In the genomic region with DNA sequence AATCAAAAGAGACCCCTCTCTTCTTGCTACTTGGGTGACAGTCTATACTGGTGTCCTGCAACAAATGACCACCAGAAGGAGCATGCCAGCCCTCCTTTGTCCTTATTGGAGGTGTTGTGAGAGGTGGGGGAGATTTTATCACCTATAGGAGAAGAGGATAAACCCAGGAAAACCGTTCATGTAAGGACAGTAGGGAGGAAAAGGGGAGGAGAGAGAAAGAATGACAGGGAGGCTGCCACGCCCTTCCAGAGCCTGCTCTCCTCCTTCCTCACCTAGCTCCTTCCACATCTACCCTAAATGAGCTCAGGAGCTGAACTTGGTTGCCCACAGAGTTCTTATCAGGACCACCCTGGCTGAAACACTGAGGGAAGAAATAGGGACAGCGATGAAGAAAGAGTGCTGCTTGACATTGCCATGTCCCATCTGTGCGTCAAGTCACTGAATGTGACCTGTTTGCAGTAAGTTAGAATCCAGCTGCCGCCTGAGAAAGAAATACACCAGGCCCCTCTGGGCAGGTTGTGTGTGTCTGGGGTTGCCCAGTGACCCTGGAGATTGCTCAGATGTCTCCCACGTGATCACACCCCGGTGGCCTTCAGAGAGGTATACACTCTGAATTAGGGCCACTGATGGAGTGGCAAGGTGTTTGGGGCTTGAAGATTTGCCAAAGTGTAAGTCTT, we compare ENCODE assay signal across 8 cellular contexts. TPM values are rescaled to one million over a fixed set of nuclear protein-coding genes. Genes with fewer than 3 reads are reported as not detected.
A peak's percentile ranks its signal among the peaks of the same experiment; 100 is the strongest.
DNase-seq lines count a peak whose midpoint lies in the region; ATAC-seq and TF ChIP-seq lines count a peak whose summit lies in the region.
"Had no signal": no experiment of that assay in that cellular context is flagged by ENCODE, and none has a peak within 500 bp of the region (broad histone marks: within the 10 kb centered on the region; RNA-seq: fewer than 3 reads in every experiment).

No MANE protein-coding gene starts in this region.

- H2AFZ ChIP-seq in HCT116 (ENCODE audit: low read depth, low read length, poor library complexity, severe bottlenecking): no peak overlapping the region

- peaks cover 96% of the 10 kb centered on the region for H3K4me1 Mint-ChIP-seq in activated B cell treated with CpG ODN at 0.5 μM for 24 hours
- peaks cover 86 to 95% of the 10 kb centered on the region in 2 donors for H3K4me1 Mint-ChIP-seq in natural killer cell treated with Interleukin-12 subunit alpha and Interleukin-12 subunit beta and Interleukin-15 and Interleukin-18, amount 100 ng/mL, for 72 hours (ENCODE audit: low read depth in 2 of 2)

- H3K4me3 Mint-ChIP-seq in activated B cell treated with CpG ODN at 0.5 μM for 24 hours: peak overlapping the region; percentile 45
- H3K4me3 Mint-ChIP-seq in natural killer cell treated with Interleukin-12 subunit alpha and Interleukin-12 subunit beta and Interleukin-15 and Interleukin-18, amount 100 ng/mL, for 72 hours: peak overlapping the region; percentile 85

- no peak for TF ChIP-seq RAD21 in HCT116 (IDR thresholded peaks at IDR 0.05; ENCODE audit: low read depth)

- no peak overlapping the region for H3K4me3 ChIP-seq in HCT116 (replicated peaks in 1 of 2; ENCODE audit: low read depth in 1 of 2, low read length in 2 of 2)
- H3K4me3 ChIP-seq in dorsolateral prefrontal cortex: no peak overlapping the region

- H3K36me3 ChIP-seq in HCT116 (ENCODE audit: control insufficient read depth in 1 of 2, insufficient read depth in 2 of 2, low read length in 2 of 2): no peaks in the 10 kb centered on the region

- CTCF ChIA-PET in HCT116 (lab: Charles Lee) (interaction anchor here (0.7 to 7.1 kb wide), 2 partner anchors 455 to 493 kb away, joined by 3 to 80 read pairs; no protein-coding TSS in a partner anchor), activated B cell treated with CpG ODN at 0.5 μM for 24 hours (lab: Charles Lee) (interaction anchor here (0.6 to 12.3 kb wide), 11 partner anchors 8 to 455 kb away, joined by 3 to 284 read pairs (median 7); no protein-coding TSS in a partner anchor)

- no peak overlapping the region for H3K4me2 ChIP-seq in HCT116 (ENCODE audit: low read length)

- H3K9me3 Mint-ChIP-seq in activated B cell treated with CpG ODN at 0.5 μM for 24 hours: no peaks in the 10 kb centered on the region
- H3K9me3 Mint-ChIP-seq in natural killer cell treated with Interleukin-12 subunit alpha and Interleukin-12 subunit beta and Interleukin-15 and Interleukin-18, amount 100 ng/mL, for 72 hours: no peaks in the 10 kb centered on the region

- peak; percentile 38 for ATAC-seq in GM18870 (IDR thresholded peaks at IDR 0.05; ENCODE audit: unreplicated experiment)
- ATAC-seq in HCT116: peak; percentile 13; the same call in 1 of the 2 replicates
- no peak for ATAC-seq in activated B cell treated with CpG ODN at 0.5 μM for 24 hours (ENCODE audit: low read depth)
- ATAC-seq in natural killer cell treated with Interleukin-12 subunit alpha and Interleukin-12 subunit beta and Interleukin-15 and Interleukin-18, amount 100 ng/mL, for 72 hours: peak; percentile 64 to 69

- BruUV-seq in HCT116 (replicated peaks; lab: Mats Ljungman, UMichigan): no TSS peak

- DNase-seq in HCT116 (ENCODE audit: low read depth, low spot score): no peak
- DNase-seq in activated B cell treated with CpG ODN at 0.5 μM for 24 hours: no peak
- peak; percentile 67 for DNase-seq in natural killer cell treated with Interleukin-12 subunit alpha and Interleukin-12 subunit beta and Interleukin-15 and Interleukin-18, amount 100 ng/mL, for 72 hours (ENCODE audit: low spot score)
- DNase-seq in NCI-H1105 treated with DMSO at 0.1 percent for 48 hours (lab: John Stamatoyannopoulos, UW): no peak
- no peak for DNase-seq in dorsolateral prefrontal cortex
- no peak for DNase-seq in NCI-H2081 (lab: John Stamatoyannopoulos, UW)
- DNase-seq: NCI-H774 had no signal

- H3K4me1 ChIP-seq in HCT116 (ENCODE audit: control insufficient read depth in 1 of 2, insufficient read depth in 2 of 2, low read length in 2 of 2): no peaks in the 10 kb centered on the region

- no peaks in the 10 kb centered on the region for H3K9me3 ChIP-seq in HCT116 (ENCODE audit: control insufficient read depth in 1 of 2, insufficient read depth in 1 of 2, low read depth in 1 of 2, low read length in 2 of 2)

- H3K9ac ChIP-seq in HCT116 (ENCODE audit: low read length): no peak overlapping the region

- intact Hi-C loops in HCT116 (cut with micrococcal nuclease): no loop called here
- intact Hi-C loops in activated B cell treated with CpG ODN at 0.5 μM for 24 hours (cut with micrococcal nuclease): no loop called here
- intact Hi-C loops in dorsolateral prefrontal cortex (cut with DNase I): no loop called here

- POLR2A ChIA-PET in HCT116 (lab: Charles Lee) (no interaction called here), activated B cell treated with CpG ODN at 0.5 μM for 24 hours (lab: Charles Lee) (interaction anchor here (0.6 to 15.2 kb wide), 18 partner anchors 8 to 345 kb away, joined by 3 to 574 read pairs (median 6); a partner anchor contains a TSS)

- peak overlapping the region; percentile 92 for H3K27ac Mint-ChIP-seq in activated B cell treated with CpG ODN at 0.5 μM for 24 hours
- peak overlapping the region; percentile 95 to 97 for H3K27ac Mint-ChIP-seq in natural killer cell treated with Interleukin-12 subunit alpha and Interleukin-12 subunit beta and Interleukin-15 and Interleukin-18, amount 100 ng/mL, for 72 hours

- TF ChIP-seq POLR2A in HCT116 (IDR thresholded peaks at IDR 0.05; ENCODE audit: borderline replicate concordance, extremely low read depth, insufficient read depth, insufficient read length): no peak

- H3K36me3 Mint-ChIP-seq in activated B cell treated with CpG ODN at 0.5 μM for 24 hours (ENCODE audit: low read depth): no peaks in the 10 kb centered on the region
- H3K36me3 Mint-ChIP-seq in natural killer cell treated with Interleukin-12 subunit alpha and Interleukin-12 subunit beta and Interleukin-15 and Interleukin-18, amount 100 ng/mL, for 72 hours: no peaks in the 10 kb centered on the region

- no peaks in the 10 kb centered on the region for H3K27me3 Mint-ChIP-seq in activated B cell treated with CpG ODN at 0.5 μM for 24 hours
- H3K27me3 Mint-ChIP-seq in natural killer cell treated with Interleukin-12 subunit alpha and Interleukin-12 subunit beta and Interleukin-15 and Interleukin-18, amount 100 ng/mL, for 72 hours: no peaks in the 10 kb centered on the region

- RAD21 ChIA-PET in HCT116 (lab: Charles Lee; ENCODE audit: low non-redundant PET in 1 of 2, low total read pairs in 2 of 2, uncharacterized antibody in 2 of 2, unreplicated experiment in 2 of 2): interaction anchor here in 1 of 2 experiments (1.6 kb wide), 1 partner anchor 455 kb away, joined by 3 read pairs; no protein-coding TSS in a partner anchor

- H3K9me2 ChIP-seq in HCT116 (ENCODE audit: insufficient read depth): no peaks in the 10 kb centered on the region

- H4K20me1 ChIP-seq in HCT116 (ENCODE audit: insufficient read depth): no peaks in the 10 kb centered on the region

- H3K27me3 ChIP-seq in HCT116 (ENCODE audit: insufficient read depth, low read length) (0 out of 2 replicates have a peak, but pooled peaks cover 5% of the 10 kb centered on the region), dorsolateral prefrontal cortex (peaks cover 0 to 5% (median 0%) of the 10 kb centered on the region in 45 donors)

- TF ChIP-seq CTCF in HCT116 (IDR thresholded peaks at IDR 0.05 in 2 of 3, conservative IDR thresholded peaks at IDR 0.05 in 1 of 3; ENCODE audit: borderline replicate concordance in 1 of 3, insufficient read depth in 1 of 3, low read depth in 2 of 3, low read length in 2 of 3): no peak
- TF ChIP-seq CTCF in activated B cell treated with CpG ODN at 0.5 μM for 24 hours (IDR thresholded peaks at IDR 0.05): no peak
- TF ChIP-seq CTCF in dorsolateral prefrontal cortex (IDR thresholded peaks at IDR 0.05 in 54 of 56, conservative IDR thresholded peaks at IDR 0.05 in 2 of 56; ENCODE audit: low read depth in 1 of 56, partially characterized antibody in 56 of 56): no peak

- H3K27ac ChIP-seq in HCT116 (ENCODE audit: low read depth, low read length) (no peak overlapping the region), dorsolateral prefrontal cortex (no peak overlapping the region)

- no peaks in the 10 kb centered on the region for H3K79me2 ChIP-seq in HCT116 (ENCODE audit: insufficient read depth, low read length)

TF ChIP-seq in HCT116, 20 proteins besides CTCF, POLR2A, EP300 and RAD21:
- TF ChIP-seq YY1 (IDR thresholded peaks at IDR 0.05; ENCODE audit: extremely low read depth, insufficient replicate concordance, low read depth, low read length) (no peak), ZNF274 (IDR thresholded peaks at IDR 0.05; ENCODE audit: low read depth, low read length) (no peak)
- TF ChIP-seq, protein P1, sequence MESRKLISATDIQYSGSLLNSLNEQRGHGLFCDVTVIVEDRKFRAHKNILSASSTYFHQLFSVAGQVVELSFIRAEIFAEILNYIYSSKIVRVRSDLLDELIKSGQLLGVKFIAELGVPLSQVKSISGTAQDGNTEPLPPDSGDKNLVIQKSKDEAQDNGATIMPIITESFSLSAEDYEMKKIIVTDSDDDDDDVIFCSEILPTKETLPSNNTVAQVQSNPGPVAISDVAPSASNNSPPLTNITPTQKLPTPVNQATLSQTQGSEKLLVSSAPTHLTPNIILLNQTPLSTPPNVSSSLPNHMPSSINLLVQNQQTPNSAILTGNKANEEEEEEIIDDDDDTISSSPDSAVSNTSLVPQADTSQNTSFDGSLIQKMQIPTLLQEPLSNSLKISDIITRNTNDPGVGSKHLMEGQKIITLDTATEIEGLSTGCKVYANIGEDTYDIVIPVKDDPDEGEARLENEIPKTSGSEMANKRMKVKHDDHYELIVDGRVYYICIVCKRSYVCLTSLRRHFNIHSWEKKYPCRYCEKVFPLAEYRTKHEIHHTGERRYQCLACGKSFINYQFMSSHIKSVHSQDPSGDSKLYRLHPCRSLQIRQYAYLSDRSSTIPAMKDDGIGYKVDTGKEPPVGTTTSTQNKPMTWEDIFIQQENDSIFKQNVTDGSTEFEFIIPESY (IDR thresholded peaks at IDR 0.05; ENCODE audit: extremely low read depth, insufficient replicate concordance, low read length): no peak

RNA-seq across cellular contexts. Expression of a gene that starts 40.4 kb away (rescaled TPM):
- total RNA-seq in HCT116 (2021; ENCODE audit: unreplicated experiment) (9.2 TPM), activated B cell treated with CpG ODN at 0.5 μM for 24 hours (286 and 301 TPM in 2 replicates), dorsolateral prefrontal cortex (10 to 100 TPM in 119 of 120 experiments, 1 to 10 TPM in 1; 9.6 to 30.0 (median 15.3) TPM)
- polyA plus RNA-seq in HCT116 (2012): 7.7 and 8.0 TPM in 2 replicates
- 100 to 1,000 TPM; 521 to 738 TPM for total RNA-seq in natural killer cell treated with Interleukin-12 subunit alpha and Interleukin-12 subunit beta and Interleukin-15 and Interleukin-18, amount 100 ng/mL, for 72 hours
